9 cellular contexts compared by ENCODE assay signal in genomic region chr11:2382927-2383822, GRCh38. TPM values are rescaled to one million over a fixed set of nuclear protein-coding genes. Genes with fewer than 3 reads are reported as not detected.
DNase-seq lines count a peak whose midpoint lies in the region; ATAC-seq and TF ChIP-seq lines count a peak whose summit lies in the region.
"Had no signal": no experiment of that assay in that cellular context is flagged by ENCODE, and none has a peak within 500 bp of the region (broad histone marks: within the 10 kb centered on the region; RNA-seq: fewer than 3 reads in every experiment).

No MANE protein-coding gene starts in this region.

- no peak for DNase-seq in activated T-cell treated with anti-CD3 and anti-CD28 coated beads, Interleukin-2, amount 50 U/mL, for 24 hours
- DNase-seq in activated T-cell treated with anti-CD3 and anti-CD28 coated beads for 4 hours (no peak), chondrocyte (ENCODE audit: low spot score) (no peak), medulla oblongata (ENCODE audit: extremely low spot score) (peak; percentile 70), upper lobe of right lung (no peak), NCI-H2171 (lab: John Stamatoyannopoulos, UW) (no peak)

- no peak overlapping the region for H3K4me3 ChIP-seq in upper lobe of right lung

- TF ChIP-seq CTCF in chondrocyte (IDR thresholded peaks at IDR 0.05), result no peak
- TF ChIP-seq CTCF in upper lobe of right lung (IDR thresholded peaks at IDR 0.05), result no peak

- H3K9me3 ChIP-seq in upper lobe of right lung, result no peaks in the 10 kb centered on the region

- no peaks in the 10 kb centered on the region for H3K9me3 Mint-ChIP-seq in activated T-cell treated with anti-CD3 and anti-CD28 coated beads, Interleukin-2, amount 50 U/mL, for 24 hours
- no peaks in the 10 kb centered on the region for H3K9me3 Mint-ChIP-seq in chondrocyte (ENCODE audit: low read depth)

- intact Hi-C loops in upper lobe of right lung (cut with DNase I), result no loop called here

- peaks cover 4% of the 10 kb centered on the region for H3K36me3 ChIP-seq in upper lobe of right lung

- peaks cover 83% of the 10 kb centered on the region for H3K4me1 ChIP-seq in upper lobe of right lung

- H3K4me3 Mint-ChIP-seq in activated T-cell treated with anti-CD3 and anti-CD28 coated beads, Interleukin-2, amount 50 U/mL, for 24 hours, result no peak overlapping the region
- H3K4me3 Mint-ChIP-seq in chondrocyte (ENCODE audit: unreplicated experiment), result peak overlapping the region; percentile 22

- ATAC-seq in upper lobe of right lung (peak; percentile 5), HG03196 (IDR thresholded peaks at IDR 0.05; ENCODE audit: unreplicated experiment) (no peak), GM21515 (IDR thresholded peaks at IDR 0.05; ENCODE audit: unreplicated experiment) (no peak)

- H3K27me3 ChIP-seq in upper lobe of right lung, result no peaks in the 10 kb centered on the region

- H3K27ac ChIP-seq in upper lobe of right lung, result peak overlapping the region; percentile 99
- H3K27ac ChIP-seq: C4-2B had no signal

- no peaks in the 10 kb centered on the region for H3K27me3 Mint-ChIP-seq in activated T-cell treated with anti-CD3 and anti-CD28 coated beads, Interleukin-2, amount 50 U/mL, for 24 hours
- H3K27me3 Mint-ChIP-seq in chondrocyte (ENCODE audit: low read depth), result no peaks in the 10 kb centered on the region

- peaks cover 47% of the 10 kb centered on the region for H3K36me3 Mint-ChIP-seq in activated T-cell treated with anti-CD3 and anti-CD28 coated beads, Interleukin-2, amount 50 U/mL, for 24 hours (ENCODE audit: low read depth)
- no peaks in the 10 kb centered on the region for H3K36me3 Mint-ChIP-seq in chondrocyte (ENCODE audit: low read depth)

- H3K4me1 Mint-ChIP-seq in activated T-cell treated with anti-CD3 and anti-CD28 coated beads, Interleukin-2, amount 50 U/mL, for 24 hours (ENCODE audit: low read depth), result peaks cover 86% of the 10 kb centered on the region
- peaks cover 62% of the 10 kb centered on the region for H3K4me1 Mint-ChIP-seq in chondrocyte (ENCODE audit: low read depth)

- peak overlapping the region; percentile 70 for H3K27ac Mint-ChIP-seq in activated T-cell treated with anti-CD3 and anti-CD28 coated beads, Interleukin-2, amount 50 U/mL, for 24 hours
- H3K27ac Mint-ChIP-seq in chondrocyte (ENCODE audit: unreplicated experiment), result peak overlapping the region; percentile 86

RNA-seq across cellular contexts. Expression of gene CD81, which starts 6.1 kb away (rescaled TPM):
- total RNA-seq in chondrocyte (403 to 442 TPM (median 441 TPM) in 3 replicates), upper lobe of right lung (801 TPM)

RNA-seq across cellular contexts. Expression of gene TSSC4, which starts 17.4 kb away (rescaled TPM):
- total RNA-seq in chondrocyte (44.1 to 55.2 TPM (median 52.2 TPM) in 3 replicates), upper lobe of right lung (40.6 TPM)
